Comparison of ENCODE assay signal across 1 cellular context in genomic region chr11:85596886-85597285, GRCh38.
TF ChIP-seq lines count a peak whose summit lies in the region.

No MANE protein-coding gene starts in this region.

TF ChIP-seq in K562, 482 proteins besides CTCF, POLR2A, EP300 and RAD21 (continued from another document):
- TF ChIP-seq BMI1 (IDR thresholded peaks at IDR 0.05; ENCODE audit: low read length) (no peak), FOXJ2 (tag; IDR thresholded peaks at IDR 0.05) (no peak), TAF1 (IDR thresholded peaks at IDR 0.05; ENCODE audit: control insufficient read depth, extremely low read depth, insufficient read depth, low read length, severe bottlenecking) (no peak), NFIC (IDR thresholded peaks at IDR 0.05) (peak; percentile 79)
